In the genomic region with DNA sequence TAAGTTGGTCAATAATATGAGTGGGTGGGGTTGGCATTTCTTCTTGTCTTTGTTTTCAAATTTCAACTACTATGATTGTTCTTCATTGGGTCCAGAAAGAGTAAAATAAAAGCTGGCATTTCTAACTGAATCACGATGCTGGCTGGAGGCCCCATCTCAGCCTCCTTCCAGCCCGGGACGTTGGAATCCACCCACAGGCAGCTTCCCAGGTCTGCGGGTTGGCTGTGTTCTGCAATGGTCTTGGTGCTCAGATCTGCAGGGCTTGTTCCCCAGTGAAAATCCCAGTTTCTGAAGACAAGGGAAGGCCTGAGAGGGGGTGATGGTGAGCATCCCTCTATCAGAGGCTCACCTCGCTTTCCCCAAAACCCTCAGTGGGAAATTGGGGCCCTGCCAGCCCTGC, we compare ENCODE assay signal across 15 cellular contexts. TPM values are rescaled to one million over a fixed set of nuclear protein-coding genes. Genes with fewer than 3 reads are reported as not detected.
"Had no signal": no experiment of that assay in that cellular context is flagged by ENCODE, and none has a peak within 500 bp of the region (broad histone marks: within the 10 kb centered on the region; RNA-seq: fewer than 3 reads in every experiment).

No MANE protein-coding gene starts in this region.

- H3K27me3 ChIP-seq: pancreas, right lobe of liver had no signal

- H3K4me3 ChIP-seq: pancreas, right lobe of liver, transverse colon, uterus had no signal

- H3K36me3 ChIP-seq: pancreas, right lobe of liver, transverse colon, uterus had no signal

- ATAC-seq: activated CD4-positive, alpha-beta T cell treated with anti-CD3 and anti-CD28 coated beads for 36 hours; left ventricle myocardium superior; naive thymus-derived CD4-positive, alpha-beta T cell; pancreas; right lobe of liver; stimulated activated effector memory CD8-positive, alpha-beta T cell treated with anti-CD3 and anti-CD28 coated beads, Interleukin-12 subunit alpha, Interleukin-12 subunit beta, amount 100 ng/mL, for 72 hours had no signal

- DNase-seq: activated CD4-positive, alpha-beta memory T cell treated with anti-CD3 and anti-CD28 coated beads for 36 hours; activated CD4-positive, alpha-beta T cell treated with anti-CD3 and anti-CD28 coated beads for 36 hours; amniotic stem cell; erythroblast; immature natural killer cell; kidney glomerular epithelial cell; left ventricle myocardium superior; naive thymus-derived CD4-positive, alpha-beta T cell; pancreas; right lobe of liver; stimulated activated CD4-positive, alpha-beta T cell treated with anti-CD3 and anti-CD28 coated beads, Interleukin-4, amount 100 ng/mL, for 24 hours; transverse colon; uterus had no signal

- H3K9me3 ChIP-seq: pancreas, right lobe of liver, transverse colon, uterus had no signal

RNA-seq across cellular contexts. Expression of gene ARHGEF16, which starts 54.7 kb away (rescaled TPM):
- total RNA-seq: activated CD4-positive, alpha-beta T cell treated with anti-CD3 and anti-CD28 coated beads for 36 hours; T-helper 2 cell treated with Interferon-gamma antibody and Interleukin-4, amounts not matched to agents 100 ng/mL and 5 ng/mL, for 36 hours had no signal
